ENCODE assay signal across 19 cellular contexts in the genomic region with DNA sequence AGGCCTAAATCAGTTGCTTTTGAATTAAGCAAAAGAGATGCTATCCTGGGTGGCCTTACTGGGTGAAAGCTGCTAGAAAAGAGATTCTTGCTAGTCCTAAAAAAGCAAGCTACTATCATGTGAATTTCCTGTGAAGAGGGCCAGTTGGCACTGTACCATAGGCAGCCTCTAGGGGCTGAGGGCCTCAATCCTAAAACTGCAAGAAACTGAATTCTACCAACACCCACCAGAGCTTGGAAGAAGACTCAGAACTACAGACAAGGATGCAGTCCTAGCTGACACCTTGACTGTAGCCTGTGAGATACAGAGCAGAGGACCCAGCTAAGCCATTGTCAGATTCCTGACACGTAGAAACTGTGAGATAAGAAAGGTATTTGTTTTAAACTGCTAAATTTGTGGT. TPM values are rescaled to one million over a fixed set of nuclear protein-coding genes. Genes with fewer than 3 reads are reported as not detected.
DNase-seq lines count a peak whose midpoint lies in the region; ATAC-seq and TF ChIP-seq lines count a peak whose summit lies in the region.
"Had no signal": no experiment of that assay in that cellular context is flagged by ENCODE, and none has a peak within 500 bp of the region (broad histone marks: within the 10 kb centered on the region; RNA-seq: fewer than 3 reads in every experiment).

No MANE protein-coding gene starts in this region.

- H3K9ac ChIP-seq in DND-41 (ENCODE audit: low read depth, low read length) = no peak overlapping the region

- H2AFZ ChIP-seq in DND-41 (ENCODE audit: low read depth, low read length) = no peak overlapping the region

- no peak overlapping the region for H3K4me2 ChIP-seq in DND-41 (ENCODE audit: insufficient read depth, low read length)

- DNase-seq in DND-41 (no peak), H7 (peak; percentile 21), WTC11 (ENCODE audit: low spot score) (peak; percentile 14), HPDE6-E6E7 (ENCODE audit: extremely low spot score) (no peak), ureter (ENCODE audit: low spot score) (no peak), SKM-1 treated with dmso at 0.1 percent for 144 hours (lab: John Stamatoyannopoulos, UW; ENCODE audit: unreplicated experiment) (no peak)
- no peak for DNase-seq in stimulated activated CD4-positive, alpha-beta T cell treated with anti-CD3 and anti-CD28 coated beads, Interleukin-4, amount 100 ng/mL, for 1 hour
- DNase-seq: activated CD8-positive, alpha-beta memory T cell treated with anti-CD3 and anti-CD28 coated beads for 24 hours; DMS79; dorsolateral prefrontal cortex; HCEC 1CT; IMR-90; NCI-H1417 treated with DMSO at 0.1 percent for 48 hours; NCI-H2227 treated with DMSO at 0.1 percent for 48 hours; SW 1271 had no signal

- H3K9me3 Mint-ChIP-seq in WTC11 (no peaks in the 10 kb centered on the region), nephron (no peaks in the 10 kb centered on the region)
- H3K9me3 Mint-ChIP-seq: stimulated activated naive CD8-positive, alpha-beta T cell treated with anti-CD3 and anti-CD28 coated beads, Interleukin-15, Interleukin-2, amounts not matched to agents 100 ng/mL and 50 ng/mL, for 24 hours had no signal

- no peak overlapping the region for H3K4me3 ChIP-seq in DND-41 (ENCODE audit: low read depth in 1 of 2, low read length in 2 of 2)
- H3K4me3 ChIP-seq in H7 (ENCODE audit: insufficient read depth, low read depth, low read length) = no peak overlapping the region
- H3K4me3 ChIP-seq: dorsolateral prefrontal cortex, GM12878, lung had no signal

- H3K4me1 ChIP-seq in DND-41 (ENCODE audit: insufficient read depth, low read length) = no peaks in the 10 kb centered on the region

- POLR2A ChIA-PET in WTC11 (lab: Charles Lee) = interaction anchor here (0.6 kb wide), 1 partner anchor 36 kb away, joined by 5 read pairs; no protein-coding TSS in a partner anchor

- H3K27me3 ChIP-seq in DND-41 (ENCODE audit: insufficient read depth, low read length, poor library complexity) (peaks cover 12% of the 10 kb centered on the region), H7 (ENCODE audit: control insufficient read depth, insufficient read depth, low read length) (no peaks in the 10 kb centered on the region)
- H3K27me3 ChIP-seq: dorsolateral prefrontal cortex had no signal

- H3K27me3 Mint-ChIP-seq in WTC11 (ENCODE audit: low read depth) (no peaks in the 10 kb centered on the region; the same call in 1 of the 2 replicates), nephron (ENCODE audit: low read depth) (peaks cover 4% of the 10 kb centered on the region)
- H3K27me3 Mint-ChIP-seq: stimulated activated naive CD8-positive, alpha-beta T cell treated with anti-CD3 and anti-CD28 coated beads, Interleukin-15, Interleukin-2, amounts not matched to agents 100 ng/mL and 50 ng/mL, for 24 hours had no signal

- CTCF ChIA-PET in WTC11 (lab: Charles Lee) = interaction anchor here (0.6 to 1.7 kb wide), 13 partner anchors 12 to 100 kb away, joined by 3 to 8 read pairs (median 4); no protein-coding TSS in a partner anchor

- ATAC-seq in DND-41 (ENCODE audit: insufficient read depth, low read depth) (no peak), WTC11 (peak; percentile 92)
- ATAC-seq: GM12878 had no signal

- H3K36me3 Mint-ChIP-seq in WTC11 (no peaks in the 10 kb centered on the region), nephron (ENCODE audit: low read depth) (no peaks in the 10 kb centered on the region)

- no peak overlapping the region for H3K27ac Mint-ChIP-seq in WTC11
- H3K27ac Mint-ChIP-seq in nephron = peak overlapping the region in 2 of 3 experiments; percentile 10 to 68

- no peak overlapping the region for H3K27ac ChIP-seq in DND-41 (ENCODE audit: low read length)
- H3K27ac ChIP-seq: dorsolateral prefrontal cortex had no signal

- H3K9me3 ChIP-seq in DND-41 (ENCODE audit: insufficient read depth, low read length, severe bottlenecking) = no peaks in the 10 kb centered on the region

- H3K4me1 Mint-ChIP-seq in WTC11 (no peaks in the 10 kb centered on the region), nephron (no peaks in the 10 kb centered on the region)

- no peaks in the 10 kb centered on the region for H3K36me3 ChIP-seq in DND-41 (ENCODE audit: insufficient read depth, low read length)
- no peaks in the 10 kb centered on the region for H3K36me3 ChIP-seq in H7 (replicated peaks; ENCODE audit: control insufficient read depth, insufficient read depth, low read length)

- TF ChIP-seq CTCF in DND-41 (IDR thresholded peaks at IDR 0.05; ENCODE audit: borderline replicate concordance, extremely low read depth, low read length, poor library complexity, severe bottlenecking) = peak; percentile 41
- peak; percentile 35; the same call in 1 of the 2 replicates for TF ChIP-seq CTCF in WTC11 (IDR thresholded peaks at IDR 0.05)
- TF ChIP-seq CTCF in nephron (IDR thresholded peaks at IDR 0.05; ENCODE audit: unreplicated experiment in 3 of 3) = peak in 1 of 3 experiments; percentile 16

- H4K20me1 ChIP-seq in DND-41 (ENCODE audit: insufficient read depth, low read length) = no peaks in the 10 kb centered on the region

- H3K79me2 ChIP-seq in DND-41 (ENCODE audit: insufficient read depth, low read length) = no peaks in the 10 kb centered on the region

- H3K4me3 Mint-ChIP-seq in WTC11 (no peak overlapping the region), nephron (no peak overlapping the region)
- H3K4me3 Mint-ChIP-seq: stimulated activated naive CD8-positive, alpha-beta T cell treated with anti-CD3 and anti-CD28 coated beads, Interleukin-15, Interleukin-2, amounts not matched to agents 100 ng/mL and 50 ng/mL, for 24 hours had no signal

TF ChIP-seq in WTC11, 78 proteins besides CTCF, POLR2A, EP300 and RAD21:
- TF ChIP-seq, protein P1, sequence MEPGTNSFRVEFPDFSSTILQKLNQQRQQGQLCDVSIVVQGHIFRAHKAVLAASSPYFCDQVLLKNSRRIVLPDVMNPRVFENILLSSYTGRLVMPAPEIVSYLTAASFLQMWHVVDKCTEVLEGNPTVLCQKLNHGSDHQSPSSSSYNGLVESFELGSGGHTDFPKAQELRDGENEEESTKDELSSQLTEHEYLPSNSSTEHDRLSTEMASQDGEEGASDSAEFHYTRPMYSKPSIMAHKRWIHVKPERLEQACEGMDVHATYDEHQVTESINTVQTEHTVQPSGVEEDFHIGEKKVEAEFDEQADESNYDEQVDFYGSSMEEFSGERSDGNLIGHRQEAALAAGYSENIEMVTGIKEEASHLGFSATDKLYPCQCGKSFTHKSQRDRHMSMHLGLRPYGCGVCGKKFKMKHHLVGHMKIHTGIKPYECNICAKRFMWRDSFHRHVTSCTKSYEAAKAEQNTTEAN (CRISPR knock-in tag; IDR thresholded peaks at IDR 0.05) = no peak
- TF ChIP-seq ZNF671 (CRISPR knock-in tag; IDR thresholded peaks at IDR 0.05) (no peak), FOXJ3 (CRISPR knock-in tag; IDR thresholded peaks at IDR 0.05; ENCODE audit: borderline replicate concordance) (no peak), TCF7 (CRISPR knock-in tag; IDR thresholded peaks at IDR 0.05; ENCODE audit: low read depth) (no peak), CREB1 (CRISPR knock-in tag; IDR thresholded peaks at IDR 0.05) (no peak)
- TF ChIP-seq, protein P2, sequence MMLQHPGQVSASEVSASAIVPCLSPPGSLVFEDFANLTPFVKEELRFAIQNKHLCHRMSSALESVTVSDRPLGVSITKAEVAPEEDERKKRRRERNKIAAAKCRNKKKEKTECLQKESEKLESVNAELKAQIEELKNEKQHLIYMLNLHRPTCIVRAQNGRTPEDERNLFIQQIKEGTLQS (CRISPR knock-in tag; conservative IDR thresholded peaks at IDR 0.05) = no peak
TF ChIP-seq in WTC11: peak in this region for 0.

RNA-seq across cellular contexts. Expression of a gene that starts 24.5 kb away (rescaled TPM):
- 0.45 TPM in 1 of 2 replicates, not detected in the other for total RNA-seq in H7 (2014; rRNA removed; shearing (Covaris generic))
- total RNA-seq in WTC11 (2021) (0.22 to 0.39 TPM (median 0.32 TPM) in 3 replicates), ureter (8.0 TPM)
- total RNA-seq: GM12878, IMR-90 had no signal

Comparison
In these comparisons a context has a peak if more than half of its experiments do, and no peak if none do; other contexts are left out.
1. DNase-seq: peak in H7 (single experiment) and WTC11 (single experiment); none in DND-41 (single experiment), HPDE6-E6E7 (single experiment), ureter (single experiment), stimulated activated CD4-positive, alpha-beta T cell treated with anti-CD3 and anti-CD28 coated beads, Interleukin-4, amount 100 ng/mL, for 1 hour (single experiment) and SKM-1 treated with dmso at 0.1 percent for 144 hours (single experiment).